In genomic region chr2:30987611-30988010, GRCh38 we compare ENCODE assay signal across 23 cellular contexts.
"Had no signal": no experiment of that assay in that cellular context is flagged by ENCODE, and none has a peak within 500 bp of the region (broad histone marks: within the 10 kb centered on the region; RNA-seq: fewer than 3 reads in every experiment).

No MANE protein-coding gene starts in this region.

- ATAC-seq: K562 had no signal

- H3K36me3 ChIP-seq: SJSA1 had no signal

- H3K4me3 Mint-ChIP-seq: IgD-negative memory B cell had no signal

- H3K27ac Mint-ChIP-seq: IgD-negative memory B cell had no signal

- H3K9me3 Mint-ChIP-seq: IgD-negative memory B cell had no signal

- H3K4me1 Mint-ChIP-seq: IgD-negative memory B cell had no signal

- DNase-seq: Kasumi-1, MM.1S, NCI-H1092 treated with DMSO at 0.1 percent for 48 hours, NCI-H1436, NCI-H187, NCI-H2029, NCI-H2081 treated with DMSO at 0.1 percent for 48 hours, NCI-H2171, NCI-H345, NCI-H446 treated with DMSO at 0.1 percent for 48 hours, NCI-H510A treated with DMSO at 0.1 percent for 48 hours, NCI-H526, Right ventricle myocardium superior, RPMI8226, SIG-M5 had no signal

- H3K27me3 ChIP-seq: SJSA1 had no signal

- H3K27ac ChIP-seq: HL-60, KMS-11, SJSA1, SK-N-MC had no signal

- H3K36me3 Mint-ChIP-seq: IgD-negative memory B cell had no signal

- FAIRE-seq: HTR-8/SVneo, K562, RCC 7860 had no signal

- H3K4me2 ChIP-seq: KMS-11 had no signal

- H3K4me1 ChIP-seq: SJSA1 had no signal

- H3K4me3 ChIP-seq: K562, SJSA1, SK-N-MC had no signal

- H3K27me3 Mint-ChIP-seq: IgD-negative memory B cell had no signal
